In genomic region chr3:153285982-153286381, GRCh38 we compare ENCODE assay signal across 11 cellular contexts.
DNase-seq lines count a peak whose midpoint lies in the region; ATAC-seq and TF ChIP-seq lines count a peak whose summit lies in the region.
"Had no signal": no experiment of that assay in that cellular context is flagged by ENCODE, and none has a peak within 500 bp of the region (broad histone marks: within the 10 kb centered on the region; RNA-seq: fewer than 3 reads in every experiment).

No MANE protein-coding gene starts in this region.

- peak overlapping the region in 1 of 4 donors; percentile 22 for H3K4me3 Mint-ChIP-seq in CD4-positive, CD25-positive, alpha-beta regulatory T cell
- H3K4me3 Mint-ChIP-seq in HFFc6 (no peak overlapping the region), natural killer cell (no peak overlapping the region)

- no peaks in the 10 kb centered on the region for H3K36me3 Mint-ChIP-seq in CD4-positive, CD25-positive, alpha-beta regulatory T cell
- H3K36me3 Mint-ChIP-seq in HFFc6 (ENCODE audit: low read depth) = no peaks in the 10 kb centered on the region
- no peaks in the 10 kb centered on the region for H3K36me3 Mint-ChIP-seq in natural killer cell

- no peak for TF ChIP-seq CTCF in HFFc6 (IDR thresholded peaks at IDR 0.05)
- TF ChIP-seq CTCF in mammary epithelial cell (conservative IDR thresholded peaks at IDR 0.05 in 1 of 2, IDR thresholded peaks at IDR 0.05 in 1 of 2; ENCODE audit: extremely low read depth in 1 of 2, insufficient read depth in 1 of 2, low read depth in 1 of 2, low read length in 2 of 2) = no peak
- TF ChIP-seq CTCF in natural killer cell (IDR thresholded peaks at IDR 0.05) = no peak
- no peak for TF ChIP-seq CTCF in GM10266 (IDR thresholded peaks at IDR 0.05; ENCODE audit: control insufficient read depth, insufficient read depth, low read depth, missing control alignments)

- dilution Hi-C loops in mammary epithelial cell (cut with HindIII; ENCODE audit: low sequenced_read_pairs) = loop anchor here (5.0 kb wide), 1 partner anchor 79 kb away; no protein-coding TSS in a partner anchor

- peak overlapping the region in 2 of 3 donors; percentile 1 to 13 for H3K27ac Mint-ChIP-seq in CD4-positive, CD25-positive, alpha-beta regulatory T cell
- H3K27ac Mint-ChIP-seq in HFFc6 (peak overlapping the region; percentile 92), natural killer cell (peak overlapping the region; percentile 72 to 74)

- in situ Hi-C loops in mammary epithelial cell (cut with MboI; ENCODE audit: low sequenced_read_pairs in 2 of 2) = loop anchor here (10.0 to 25.0 kb wide), 4 partner anchors 121 to 476 kb away; partner anchors contain the start of gene RAP2B (in 1 of the 2)

- DNase-seq in CD4-positive, CD25-positive, alpha-beta regulatory T cell = no peak
- no peak for DNase-seq in HFFc6
- DNase-seq in mammary epithelial cell = peak; percentile 81
- DNase-seq in natural killer cell = no peak
- no peak for DNase-seq in NCI-H1417 (lab: John Stamatoyannopoulos, UW)
- no peak for DNase-seq in GM10266 (ENCODE audit: extremely low spot score)
- DNase-seq: activated CD8-positive, alpha-beta memory T cell treated with anti-CD3 and anti-CD28 coated beads, Interleukin-2, amount 50 U/mL, for 48 hours; NCI-H1930 had no signal

- no TSS peak for BruUV-seq in mammary epithelial cell (replicated peaks; lab: Mats Ljungman, UMichigan)

- H3K79me2 ChIP-seq in mammary epithelial cell (ENCODE audit: insufficient read depth, low read length) = no peaks in the 10 kb centered on the region

- H3K4me1 ChIP-seq in CD4-positive, CD25-positive, alpha-beta regulatory T cell (ENCODE audit: control insufficient read depth, insufficient read depth, low read length, poor library complexity, severe bottlenecking) = peaks cover 13% of the 10 kb centered on the region
- peaks cover 48% of the 10 kb centered on the region for H3K4me1 ChIP-seq in mammary epithelial cell (ENCODE audit: insufficient read depth, low read length)
- H3K4me1 ChIP-seq: body of pancreas had no signal

- no peaks in the 10 kb centered on the region for H3K27me3 ChIP-seq in CD4-positive, CD25-positive, alpha-beta regulatory T cell (ENCODE audit: control insufficient read depth, insufficient read depth, low read length)
- no peaks in the 10 kb centered on the region for H3K27me3 ChIP-seq in mammary epithelial cell (ENCODE audit: insufficient read depth, low read length)
- H3K27me3 ChIP-seq: body of pancreas had no signal

- peak overlapping the region; percentile 69 for H2AFZ ChIP-seq in mammary epithelial cell (ENCODE audit: low read depth, low read length)

- no peaks in the 10 kb centered on the region for H3K9me3 Mint-ChIP-seq in CD4-positive, CD25-positive, alpha-beta regulatory T cell
- H3K9me3 Mint-ChIP-seq in HFFc6 = no peaks in the 10 kb centered on the region
- no peaks in the 10 kb centered on the region for H3K9me3 Mint-ChIP-seq in natural killer cell

- H3K9ac ChIP-seq in mammary epithelial cell (ENCODE audit: insufficient read depth, low read length) = no peak overlapping the region

- intact Hi-C loops in mammary epithelial cell (cut with micrococcal nuclease) = loop anchor here (1.0 kb wide), 1 partner anchor 76 kb away; no protein-coding TSS in a partner anchor
- intact Hi-C loops in natural killer cell (cut with micrococcal nuclease) = loop anchor here (5.0 kb wide), 1 partner anchor 119 kb away; no protein-coding TSS in a partner anchor

- H3K4me1 Mint-ChIP-seq in CD4-positive, CD25-positive, alpha-beta regulatory T cell = peaks cover 16 to 45% (median 35%) of the 10 kb centered on the region in 4 donors
- H3K4me1 Mint-ChIP-seq in HFFc6 (ENCODE audit: low read depth) = peaks cover 59% of the 10 kb centered on the region
- H3K4me1 Mint-ChIP-seq in natural killer cell = peaks cover 49 to 54% of the 10 kb centered on the region in 2 donors

- H3K4me3 ChIP-seq in CD4-positive, CD25-positive, alpha-beta regulatory T cell (ENCODE audit: low read depth, low read length) = no peak overlapping the region
- H3K4me3 ChIP-seq in mammary epithelial cell (replicated peaks in 1 of 3; ENCODE audit: insufficient read depth in 1 of 3, low read depth in 2 of 3, low read length in 3 of 3) = no peak overlapping the region
- H3K4me3 ChIP-seq: body of pancreas had no signal

- no peak overlapping the region for H3K27ac ChIP-seq in CD4-positive, CD25-positive, alpha-beta regulatory T cell (ENCODE audit: insufficient read depth, low read length, poor library complexity, severe bottlenecking)
- peak overlapping the region; percentile 97 for H3K27ac ChIP-seq in mammary epithelial cell (ENCODE audit: insufficient read depth, low read depth, low read length)

- H3K27me3 Mint-ChIP-seq in CD4-positive, CD25-positive, alpha-beta regulatory T cell = peaks cover 5% of the 10 kb centered on the region
- H3K27me3 Mint-ChIP-seq in HFFc6 (ENCODE audit: insufficient read depth) (no peaks in the 10 kb centered on the region; the same call in 1 of the 2 replicates), natural killer cell (ENCODE audit: low read depth in 2 of 2) (no peaks in the 10 kb centered on the region)

- peak overlapping the region; percentile 53 for H3K4me2 ChIP-seq in mammary epithelial cell (ENCODE audit: insufficient read depth, low read depth, low read length)

- H3K9me3 ChIP-seq in CD4-positive, CD25-positive, alpha-beta regulatory T cell (ENCODE audit: control insufficient read depth in 2 of 2, low read length in 2 of 2) = no peaks in the 10 kb centered on the region
- no peaks in the 10 kb centered on the region for H3K9me3 ChIP-seq in mammary epithelial cell (replicated peaks; ENCODE audit: insufficient read depth, low read length)
- H3K9me3 ChIP-seq: body of pancreas had no signal

- CTCF ChIA-PET in mammary epithelial cell (lab: Charles Lee; ENCODE audit: low non-redundant PET) = no interaction called here

- ATAC-seq in CD4-positive, CD25-positive, alpha-beta regulatory T cell (ENCODE audit: low read depth in 2 of 2) = no peak
- ATAC-seq in natural killer cell (no peak), HG02678 (IDR thresholded peaks at IDR 0.05; ENCODE audit: unreplicated experiment) (no peak), GM19467 (IDR thresholded peaks at IDR 0.05; ENCODE audit: unreplicated experiment) (no peak)

- H3K36me3 ChIP-seq in CD4-positive, CD25-positive, alpha-beta regulatory T cell (ENCODE audit: control insufficient read depth, insufficient read depth, low read length) = no peaks in the 10 kb centered on the region
- no peaks in the 10 kb centered on the region for H3K36me3 ChIP-seq in mammary epithelial cell (ENCODE audit: insufficient read depth, low read length)

- 0% methylated on average over 2 of the region's 2 CpGs for WGBS in mammary epithelial cell (ENCODE audit: low coverage, missing lambda C conversion rate)

- H4K20me1 ChIP-seq in mammary epithelial cell (ENCODE audit: insufficient read depth, low read length) = no peaks in the 10 kb centered on the region

Comparison
In these comparisons a context has a peak if more than half of its experiments do, and no peak if none do; other contexts are left out.
1. H3K27ac Mint-ChIP-seq: peak in every context shown above with its lines; median percentile 92 in HFFc6; 73 in natural killer cell; 7 in CD4-positive, CD25-positive, alpha-beta regulatory T cell.